In the genomic region with DNA sequence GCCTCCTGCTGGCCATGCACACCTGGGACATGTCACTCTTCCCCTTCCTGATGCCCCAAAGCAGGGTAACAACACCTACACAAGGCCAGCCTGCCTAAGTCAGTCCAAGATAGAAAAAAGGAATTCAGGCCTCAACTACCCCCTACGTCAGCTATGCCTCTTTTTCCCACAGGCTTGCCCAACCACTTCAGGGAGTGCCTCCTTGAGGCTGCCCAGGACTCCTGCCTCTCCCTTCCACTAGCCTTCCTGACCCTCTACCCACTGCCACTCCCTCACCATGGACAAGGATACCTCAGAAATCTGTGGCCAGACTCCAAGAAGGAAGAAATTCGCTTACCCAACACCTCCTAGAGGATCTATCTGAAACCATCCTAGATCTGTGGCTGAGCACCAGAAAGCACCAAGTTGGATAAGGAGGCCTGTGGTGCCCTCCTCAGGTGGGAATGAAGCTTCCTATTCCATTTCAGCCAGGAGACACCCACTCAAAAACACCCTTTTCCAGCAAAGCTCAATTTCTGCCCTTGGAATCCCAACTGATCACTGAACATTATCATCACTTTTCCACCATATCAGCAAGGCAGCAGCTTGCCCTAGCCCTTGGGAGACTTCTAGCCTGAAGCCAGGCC, we compare ENCODE assay signal across 8 cellular contexts. TPM values are rescaled to one million over a fixed set of nuclear protein-coding genes. Genes with fewer than 3 reads are reported as not detected.
DNase-seq lines count a peak whose midpoint lies in the region; ATAC-seq and TF ChIP-seq lines count a peak whose summit lies in the region.

No MANE protein-coding gene starts in this region.

- H3K36me3 ChIP-seq in SK-N-SH (replicated peaks in 1 of 2; ENCODE audit: control insufficient read depth in 1 of 2, insufficient read depth in 2 of 2, low read length in 1 of 2), result peaks cover 28 to 31% of the 10 kb centered on the region in 2 experiments
- peaks cover 20% of the 10 kb centered on the region for H3K36me3 ChIP-seq in iPS-15b (ENCODE audit: control insufficient read depth, insufficient read depth, low read length)

- TF ChIP-seq CTCF in SK-N-SH (IDR thresholded peaks at IDR 0.05), result no peak
- TF ChIP-seq CTCF in activated B cell treated with CpG ODN at 0.5 μM for 24 hours (IDR thresholded peaks at IDR 0.05), result no peak

- peaks cover 32% of the 10 kb centered on the region for H3K36me3 Mint-ChIP-seq in activated B cell treated with CpG ODN at 0.5 μM for 24 hours (ENCODE audit: low read depth)

- no peaks in the 10 kb centered on the region for H3K27me3 Mint-ChIP-seq in activated B cell treated with CpG ODN at 0.5 μM for 24 hours
- no peaks in the 10 kb centered on the region for H3K27me3 Mint-ChIP-seq in stimulated activated naive CD8-positive, alpha-beta T cell treated with anti-CD3 and anti-CD28 coated beads, Interleukin-15, amount 100 ng/mL, for 72 hours

- intact Hi-C loops in activated B cell treated with CpG ODN at 0.5 μM for 24 hours (cut with micrococcal nuclease), result no loop called here

- POLR2A ChIA-PET in SK-N-SH (lab: Yijun Ruan, JAX), result no interaction called here
- POLR2A ChIA-PET in activated B cell treated with CpG ODN at 0.5 μM for 24 hours (lab: Charles Lee), result no interaction called here

- peak overlapping the region in 1 of 2 experiments; percentile 82; a peak in 1 of 4 replicates for H3K27ac ChIP-seq in SK-N-SH (ENCODE audit: low read depth in 2 of 2, low read length in 1 of 2)

- no peaks in the 10 kb centered on the region for H3F3A ChIP-seq in SK-N-SH (replicated peaks; ENCODE audit: insufficient read depth)

- peaks cover 66% of the 10 kb centered on the region for H3K79me2 ChIP-seq in SK-N-SH (ENCODE audit: insufficient read depth)

- H3K9me3 ChIP-seq in SK-N-SH (no peaks in the 10 kb centered on the region), iPS-15b (ENCODE audit: control insufficient read depth, insufficient read depth, low read length) (no peaks in the 10 kb centered on the region)

- no peaks in the 10 kb centered on the region for H3K9me2 ChIP-seq in SK-N-SH

- TF ChIP-seq EP300 in SK-N-SH (IDR thresholded peaks at IDR 0.05; ENCODE audit: borderline replicate concordance in 1 of 2, low read depth in 1 of 2, low read length in 1 of 2), result no peak

- peak; percentile 13; the same call in 1 of the 2 replicates for TF ChIP-seq RAD21 in SK-N-SH (IDR thresholded peaks at IDR 0.05; ENCODE audit: low read length)

- peak overlapping the region; percentile 92 for H3K4me2 ChIP-seq in SK-N-SH

- H3K4me3 ChIP-seq in SK-N-SH (ENCODE audit: low read depth in 2 of 2, low read length in 1 of 2) (peak overlapping the region; percentile 94 to 100), iPS-15b (ENCODE audit: low read depth, low read length) (peak overlapping the region; percentile 96)

- DNase-seq in SK-N-SH (no peak), activated B cell treated with CpG ODN at 0.5 μM for 24 hours (no peak), Kasumi-1 (lab: John Stamatoyannopoulos, UW) (no peak)
- no peak for DNase-seq in stimulated activated naive CD8-positive, alpha-beta T cell treated with anti-CD3 and anti-CD28 coated beads, Interleukin-15, amount 100 ng/mL, for 72 hours
- no peak for DNase-seq in activated effector memory CD4-positive, alpha-beta T cell treated with anti-CD3 and anti-CD28 coated beads, Interleukin-2, amount 50 U/mL, for 16 hours

- H2AFZ ChIP-seq in SK-N-SH (ENCODE audit: low read depth), result no peak overlapping the region

- H3K9me3 Mint-ChIP-seq in activated B cell treated with CpG ODN at 0.5 μM for 24 hours, result no peaks in the 10 kb centered on the region
- H3K9me3 Mint-ChIP-seq in stimulated activated naive CD8-positive, alpha-beta T cell treated with anti-CD3 and anti-CD28 coated beads, Interleukin-15, amount 100 ng/mL, for 72 hours, result no peaks in the 10 kb centered on the region

- peak overlapping the region; percentile 46 for H3K27ac Mint-ChIP-seq in activated B cell treated with CpG ODN at 0.5 μM for 24 hours
- H3K27ac Mint-ChIP-seq in stimulated activated naive CD8-positive, alpha-beta T cell treated with anti-CD3 and anti-CD28 coated beads, Interleukin-15, amount 100 ng/mL, for 72 hours, result peak overlapping the region in 1 of 2 donors; percentile 90

- ATAC-seq in SK-N-SH treated with all-trans-retinoic acid at 6 μM for 48 hours (no peak), activated B cell treated with CpG ODN at 0.5 μM for 24 hours (ENCODE audit: low read depth) (no peak)
- ATAC-seq in stimulated activated naive CD8-positive, alpha-beta T cell treated with anti-CD3 and anti-CD28 coated beads, Interleukin-15, amount 100 ng/mL, for 72 hours, result no peak
- ATAC-seq in activated CD4-positive, CD25-positive, alpha-beta regulatory T cell treated with anti-CD3 and anti-CD28 coated beads, Interleukin-2, amount 50 U/mL, for 24 hours, result no peak

- H4K20me1 ChIP-seq in SK-N-SH (ENCODE audit: insufficient read depth), result peaks cover 60% of the 10 kb centered on the region

- H3K4me1 ChIP-seq in SK-N-SH (ENCODE audit: control insufficient read depth in 1 of 2, insufficient read depth in 2 of 2, low read depth in 1 of 2, low read length in 1 of 2) (peaks cover 17 to 22% of the 10 kb centered on the region in 2 experiments), iPS-15b (ENCODE audit: control insufficient read depth, insufficient read depth, low read length) (peaks cover 3% of the 10 kb centered on the region)

- peak overlapping the region; percentile 99; the same call in 1 of the 2 replicates for H3K9ac ChIP-seq in SK-N-SH
- H3K9ac ChIP-seq in iPS-15b (ENCODE audit: low read depth, low read length), result peak overlapping the region; percentile 26

- CTCF ChIA-PET in SK-N-SH (lab: Yijun Ruan, JAX) (interaction anchor here (0.7 to 1.6 kb wide), 5 partner anchors 18 to 94 kb away, joined by 3 read pairs; no protein-coding TSS in a partner anchor), activated B cell treated with CpG ODN at 0.5 μM for 24 hours (lab: Charles Lee) (no interaction called here)

- H3K4me3 Mint-ChIP-seq in activated B cell treated with CpG ODN at 0.5 μM for 24 hours, result peak overlapping the region; percentile 98
- H3K4me3 Mint-ChIP-seq in stimulated activated naive CD8-positive, alpha-beta T cell treated with anti-CD3 and anti-CD28 coated beads, Interleukin-15, amount 100 ng/mL, for 72 hours, result peak overlapping the region; percentile 91 to 95

- H3K27me3 ChIP-seq in SK-N-SH (ENCODE audit: insufficient read depth), result no peaks in the 10 kb centered on the region
- no peaks in the 10 kb centered on the region for H3K27me3 ChIP-seq in iPS-15b (ENCODE audit: control insufficient read depth, insufficient read depth, low read length)

- peaks cover 33% of the 10 kb centered on the region for H3K4me1 Mint-ChIP-seq in activated B cell treated with CpG ODN at 0.5 μM for 24 hours
- H3K4me1 Mint-ChIP-seq in stimulated activated naive CD8-positive, alpha-beta T cell treated with anti-CD3 and anti-CD28 coated beads, Interleukin-15, amount 100 ng/mL, for 72 hours, result peaks cover 35% of the 10 kb centered on the region

- 70% methylated on average over 2 of the region's 2 CpGs for WGBS in SK-N-SH (ENCODE audit: low lambda C conversion rate)

TF ChIP-seq in SK-N-SH, 30 proteins besides CTCF, POLR2A, EP300 and RAD21 (continues in another document):
- TF ChIP-seq SMC3 (IDR thresholded peaks at IDR 0.05; ENCODE audit: low read depth, low read length) (no peak), RCOR1 (IDR thresholded peaks at IDR 0.05; ENCODE audit: low read length) (no peak), MEF2A (IDR thresholded peaks at IDR 0.05; ENCODE audit: borderline replicate concordance, low read depth) (no peak)
- TF ChIP-seq, protein P1, sequence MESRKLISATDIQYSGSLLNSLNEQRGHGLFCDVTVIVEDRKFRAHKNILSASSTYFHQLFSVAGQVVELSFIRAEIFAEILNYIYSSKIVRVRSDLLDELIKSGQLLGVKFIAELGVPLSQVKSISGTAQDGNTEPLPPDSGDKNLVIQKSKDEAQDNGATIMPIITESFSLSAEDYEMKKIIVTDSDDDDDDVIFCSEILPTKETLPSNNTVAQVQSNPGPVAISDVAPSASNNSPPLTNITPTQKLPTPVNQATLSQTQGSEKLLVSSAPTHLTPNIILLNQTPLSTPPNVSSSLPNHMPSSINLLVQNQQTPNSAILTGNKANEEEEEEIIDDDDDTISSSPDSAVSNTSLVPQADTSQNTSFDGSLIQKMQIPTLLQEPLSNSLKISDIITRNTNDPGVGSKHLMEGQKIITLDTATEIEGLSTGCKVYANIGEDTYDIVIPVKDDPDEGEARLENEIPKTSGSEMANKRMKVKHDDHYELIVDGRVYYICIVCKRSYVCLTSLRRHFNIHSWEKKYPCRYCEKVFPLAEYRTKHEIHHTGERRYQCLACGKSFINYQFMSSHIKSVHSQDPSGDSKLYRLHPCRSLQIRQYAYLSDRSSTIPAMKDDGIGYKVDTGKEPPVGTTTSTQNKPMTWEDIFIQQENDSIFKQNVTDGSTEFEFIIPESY (IDR thresholded peaks at IDR 0.05; ENCODE audit: borderline replicate concordance, low read depth), result no peak

TF ChIP-seq in SK-N-SH treated with all-trans-retinoic acid at 6 μM for 48 hours, 23 proteins besides CTCF, POLR2A, EP300 and RAD21 (continues in another document):
- no peak for TF ChIP-seq OSR1 (CRISPR knock-in tag; IDR thresholded peaks at IDR 0.05)
- no peak for TF ChIP-seq ZNF565 (CRISPR knock-in tag; conservative IDR thresholded peaks at IDR 0.05; ENCODE audit: low read depth)
- no peak for TF ChIP-seq GLIS3 (CRISPR knock-in tag; IDR thresholded peaks at IDR 0.05)
- TF ChIP-seq ARNTL (CRISPR knock-in tag; IDR thresholded peaks at IDR 0.05; ENCODE audit: borderline replicate concordance, low read depth), result no peak
- no peak for TF ChIP-seq ISL1 (CRISPR knock-in tag; IDR thresholded peaks at IDR 0.05)

RNA-seq across cellular contexts. Expression of a gene that starts 1.8 kb away (rescaled TPM):
- polyA plus RNA-seq in SK-N-SH (2012; rRNA removed), result 76.6 and 95.4 TPM in 2 replicates
- polyA plus RNA-seq in SK-N-SH (2012; cell fraction: cytosol; rRNA removed), result 31.2 and 45.3 TPM in 2 replicates
- 209 and 228 TPM in 2 replicates for polyA plus RNA-seq in SK-N-SH (2012; cell fraction: nucleus; rRNA removed)
- total RNA-seq in activated B cell treated with CpG ODN at 0.5 μM for 24 hours, result 109 and 117 TPM in 2 replicates

RNA-seq across cellular contexts. Expression of a gene that starts 58.2 kb away (rescaled TPM):
- polyA plus RNA-seq in SK-N-SH (2012; rRNA removed), result 21.3 and 24.7 TPM in 2 replicates
- 16.7 and 20.3 TPM in 2 replicates for polyA plus RNA-seq in SK-N-SH (2012; cell fraction: cytosol; rRNA removed)
- 34.3 and 35.2 TPM in 2 replicates for polyA plus RNA-seq in SK-N-SH (2012; cell fraction: nucleus; rRNA removed)
- 0.24 and 0.53 TPM in 2 replicates for total RNA-seq in activated B cell treated with CpG ODN at 0.5 μM for 24 hours
